8 cellular contexts compared by ENCODE assay signal in the genomic region with DNA sequence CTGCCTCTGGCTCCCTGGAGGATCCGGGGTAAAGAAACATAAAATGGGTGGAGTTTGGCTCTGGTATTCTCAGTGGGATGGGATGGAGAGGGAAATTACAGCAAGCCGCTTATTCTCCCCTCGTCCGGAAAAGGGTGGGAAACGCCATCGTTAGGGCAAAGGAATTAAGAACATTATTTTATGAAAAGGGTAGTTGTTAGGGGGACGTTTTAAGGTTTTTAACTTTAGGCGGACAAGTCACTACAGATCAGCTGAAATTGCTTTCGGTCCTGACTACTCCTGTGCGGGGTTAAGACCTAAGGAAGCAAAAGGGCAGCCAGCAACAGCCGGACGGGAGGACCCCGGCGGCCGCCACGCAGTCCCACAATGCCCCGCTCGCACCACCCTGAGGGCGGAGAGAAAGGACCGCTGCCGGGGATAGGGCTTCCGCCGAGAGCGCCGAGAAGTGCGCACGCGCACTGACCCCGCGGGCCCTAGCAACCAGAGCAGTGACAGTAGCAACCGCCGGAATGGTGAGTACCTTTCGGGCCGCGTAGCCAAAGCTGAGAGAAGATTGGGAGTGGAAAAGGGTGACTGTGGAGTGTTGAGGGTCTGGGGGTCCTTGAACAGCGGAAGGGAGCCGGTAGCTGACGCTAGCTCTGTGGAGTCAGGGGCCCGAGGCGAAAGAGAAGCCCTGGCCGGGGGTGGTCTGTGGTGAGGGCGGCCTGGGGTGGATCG. TPM values are rescaled to one million over a fixed set of nuclear protein-coding genes. Genes with fewer than 3 reads are reported as not detected.
DNase-seq lines count a peak whose midpoint lies in the region; ATAC-seq and TF ChIP-seq lines count a peak whose summit lies in the region.

Gene DNAL1 (plus strand): TSS at position 456 of the 717 bp plus-strand sequence. CDS start 54 bp downstream, at position 510.

- H3K79me2 ChIP-seq in Loucy (ENCODE audit: insufficient read depth, low read length): no peaks in the 10 kb centered on the region

- H3K36me3 Mint-ChIP-seq in nephron (ENCODE audit: low read depth): no peaks in the 10 kb centered on the region

- H3K9me3 ChIP-seq in Loucy (ENCODE audit: insufficient read depth, low read depth, low read length): no peaks in the 10 kb centered on the region
- H3K9me3 ChIP-seq in RWPE2 (ENCODE audit: severe bottlenecking): no peaks in the 10 kb centered on the region

- peak; percentile 95 for DNase-seq in ELF-1 (ENCODE audit: low read depth, low spot score)
- peak; percentile 97 for DNase-seq in H7
- DNase-seq in RWPE2 (ENCODE audit: low spot score): peak; percentile 94
- peak; percentile 85 for DNase-seq in activated effector memory CD4-positive, alpha-beta T cell treated with Interleukin-2 at 50 U/mL for 16 hours
- DNase-seq in fibroblast of the aortic adventitia (ENCODE audit: low read depth): peak; percentile 88
- DNase-seq in stimulated activated naive CD8-positive, alpha-beta T cell treated with anti-CD3 and anti-CD28 coated beads, Interleukin-15, Interleukin-2, amounts not matched to agents 100 U/mL and 50 U/mL, for 24 hours: peak; percentile 93

- H3K27ac Mint-ChIP-seq in nephron: peak within 1 kb of the TSS; percentile 96 to 99 (median 96)

- no peaks in the 10 kb centered on the region for H3F3A ChIP-seq in Loucy (ENCODE audit: low read depth)

- peaks cover 17% of the 10 kb centered on the region for H3K4me1 Mint-ChIP-seq in nephron

- no peaks in the 10 kb centered on the region for H3K9me3 Mint-ChIP-seq in nephron

- H3K27me3 Mint-ChIP-seq in nephron (ENCODE audit: low read depth): no peaks in the 10 kb centered on the region

- H3K9me2 ChIP-seq in Loucy (replicated peaks; ENCODE audit: low read depth, low read length): no peaks in the 10 kb centered on the region

- H3K36me3 ChIP-seq in H7 (replicated peaks; ENCODE audit: control insufficient read depth, insufficient read depth, low read length) (no peaks in the 10 kb centered on the region), Loucy (ENCODE audit: insufficient read depth, low read length) (no peaks in the 10 kb centered on the region), RWPE2 (ENCODE audit: low read depth) (no peaks in the 10 kb centered on the region)

- H3K9ac ChIP-seq in Loucy (ENCODE audit: low read depth, low read length, poor library complexity, severe bottlenecking): peak within 1 kb of the TSS; percentile 85

- peaks cover 17% of the 10 kb centered on the region for H3K4me1 ChIP-seq in Loucy (ENCODE audit: insufficient read depth, low read length, poor library complexity, severe bottlenecking)
- H3K4me1 ChIP-seq in RWPE2 (ENCODE audit: insufficient read depth, poor library complexity, severe bottlenecking): peaks cover 4% of the 10 kb centered on the region

- H2AFZ ChIP-seq in Loucy (ENCODE audit: low read length): peak within 1 kb of the TSS; percentile 91

- peak within 1 kb of the TSS; percentile 86 for H3K4me2 ChIP-seq in Loucy (ENCODE audit: low read depth, low read length, poor library complexity, severe bottlenecking)

- peak within 1 kb of the TSS; percentile 59 for H3K27ac ChIP-seq in RWPE2 (ENCODE audit: poor library complexity, severe bottlenecking)

- H3K27me3 ChIP-seq in H7 (ENCODE audit: control insufficient read depth, insufficient read depth, low read length) (no peaks in the 10 kb centered on the region), Loucy (ENCODE audit: insufficient read depth, low read length, poor library complexity, severe bottlenecking) (no peaks in the 10 kb centered on the region), RWPE2 (ENCODE audit: insufficient read depth, poor library complexity, severe bottlenecking) (no peaks in the 10 kb centered on the region)

- peak; percentile 98 for ATAC-seq in RWPE2 (ENCODE audit: low read depth)
- peak; percentile 100 for ATAC-seq in stimulated activated naive CD8-positive, alpha-beta T cell treated with anti-CD3 and anti-CD28 coated beads, Interleukin-15, Interleukin-2, amounts not matched to agents 100 U/mL and 50 U/mL, for 24 hours

- TF ChIP-seq CTCF in Loucy (conservative IDR thresholded peaks at IDR 0.05; ENCODE audit: low read length) (no peak), RWPE2 (IDR thresholded peaks at IDR 0.05; ENCODE audit: poor library complexity, severe bottlenecking) (no peak), fibroblast of the aortic adventitia (IDR thresholded peaks at IDR 0.05; ENCODE audit: insufficient read depth, low read length) (no peak), nephron (IDR thresholded peaks at IDR 0.05; ENCODE audit: unreplicated experiment in 3 of 3) (no peak)

- peak within 1 kb of the TSS; percentile 93 to 95 (median 94) for H3K4me3 Mint-ChIP-seq in nephron

- H3K4me3 ChIP-seq in H7 (ENCODE audit: insufficient read depth, low read depth, low read length) (peak within 1 kb of the TSS; percentile 84), Loucy (ENCODE audit: low read length, poor library complexity, severe bottlenecking) (peak within 1 kb of the TSS; percentile 96), RWPE2 (ENCODE audit: severe bottlenecking) (peak within 1 kb of the TSS; percentile 55), fibroblast of the aortic adventitia (ENCODE audit: low read depth, low read length) (peak within 1 kb of the TSS; percentile 99)

- no peaks in the 10 kb centered on the region for H4K20me1 ChIP-seq in Loucy (ENCODE audit: insufficient read depth, low read length, poor library complexity, severe bottlenecking)

RNA-seq across cellular contexts. Expression of gene DNAL1, which starts in this region (rescaled TPM):
- 4.2 and 4.9 TPM in 2 replicates for total RNA-seq in H7 (2014; rRNA removed; shearing (Covaris generic))
- 12.7 and 27.8 TPM in 2 replicates for total RNA-seq in fibroblast of the aortic adventitia (ENCODE audit: low replicate concordance)

Comparison
In these comparisons a context has a peak if more than half of its experiments do, and no peak if none do; other contexts are left out.
1. Peak in every context shown above with its lines: DNase-seq, ATAC-seq, H3K4me3 ChIP-seq and H3K27ac ChIP-seq.